8 cellular contexts compared by ENCODE assay signal in genomic region chr1:203593723-203594122, GRCh38. TPM values are rescaled to one million over a fixed set of nuclear protein-coding genes. Genes with fewer than 3 reads are reported as not detected.
DNase-seq lines count a peak whose midpoint lies in the region; ATAC-seq, FAIRE-seq and TF ChIP-seq lines count a peak whose summit lies in the region.

No MANE protein-coding gene starts in this region.

- no peaks in the 10 kb centered on the region for H3K27me3 Mint-ChIP-seq in activated T-helper 17 cell treated with anti-CD3 and anti-CD28 coated beads, Interleukin-2, amount 50 U/mL, for 72 hours
- H3K27me3 Mint-ChIP-seq in stimulated activated memory B cell treated with anti-CD40 and anti-IgM and Interleukin-4, amounts not matched to agents 10 μg/mL and 1 μg/mL and 100 μg/mL, for 72 hours: peaks cover 38% of the 10 kb centered on the region

- FAIRE-seq in GM12891 (lab: Jason Lieb, UNC) (no peak), RCC 7860 (lab: Jason Lieb, UNC) (no peak)

- peak overlapping the region; percentile 85 for H3K27ac Mint-ChIP-seq in activated T-helper 17 cell treated with anti-CD3 and anti-CD28 coated beads, Interleukin-2, amount 50 U/mL, for 72 hours
- no peak overlapping the region for H3K27ac Mint-ChIP-seq in stimulated activated memory B cell treated with anti-CD40 and anti-IgM and Interleukin-4, amounts not matched to agents 10 μg/mL and 1 μg/mL and 100 μg/mL, for 72 hours

- no peak overlapping the region for H3K4me3 Mint-ChIP-seq in activated T-helper 17 cell treated with anti-CD3 and anti-CD28 coated beads, Interleukin-2, amount 50 U/mL, for 72 hours
- H3K4me3 Mint-ChIP-seq in stimulated activated memory B cell treated with anti-CD40 and anti-IgM and Interleukin-4, amounts not matched to agents 10 μg/mL and 1 μg/mL and 100 μg/mL, for 72 hours: no peak overlapping the region

- peak; percentile 88 for ATAC-seq in activated T-helper 17 cell treated with anti-CD3 and anti-CD28 coated beads, Interleukin-2, amount 50 U/mL, for 72 hours (replicated peaks)
- ATAC-seq in left colon: peak; percentile 81
- ATAC-seq in stimulated activated memory B cell treated with anti-CD40 and anti-IgM and Interleukin-4, amounts not matched to agents 10 μg/mL and 1 μg/mL and 100 μg/mL, for 72 hours: peak; percentile 69

- intact Hi-C loops in left colon (cut with DNase I, micrococcal nuclease): no loop called here

- DNase-seq in GM12891 (ENCODE audit: insufficient read length, low spot score) (peak; percentile 31), RCC 7860 (ENCODE audit: low spot score) (peak; percentile 82), left colon (peak in 1 of 2 donors; percentile 70), NCI-H1694 treated with DMSO at 0.1 percent for 48 hours (lab: John Stamatoyannopoulos, UW) (no peak), NCI-H1417 (lab: John Stamatoyannopoulos, UW) (no peak), G401 (ENCODE audit: low spot score) (no peak)

- H3K9me3 Mint-ChIP-seq in activated T-helper 17 cell treated with anti-CD3 and anti-CD28 coated beads, Interleukin-2, amount 50 U/mL, for 72 hours: no peaks in the 10 kb centered on the region
- no peaks in the 10 kb centered on the region for H3K9me3 Mint-ChIP-seq in stimulated activated memory B cell treated with anti-CD40 and anti-IgM and Interleukin-4, amounts not matched to agents 10 μg/mL and 1 μg/mL and 100 μg/mL, for 72 hours

- peaks cover 16% of the 10 kb centered on the region for H3K4me1 Mint-ChIP-seq in activated T-helper 17 cell treated with anti-CD3 and anti-CD28 coated beads, Interleukin-2, amount 50 U/mL, for 72 hours
- no peaks in the 10 kb centered on the region for H3K4me1 Mint-ChIP-seq in stimulated activated memory B cell treated with anti-CD40 and anti-IgM and Interleukin-4, amounts not matched to agents 10 μg/mL and 1 μg/mL and 100 μg/mL, for 72 hours

- TF ChIP-seq POLR2A in GM12891 (IDR thresholded peaks at IDR 0.05; ENCODE audit: low read depth, low read length): no peak

- in situ Hi-C loops in G401 (cut with HindIII; ENCODE audit: low sequenced_read_pairs): loop anchor here (25.0 kb wide), 1 partner anchor 119 kb away; no protein-coding TSS in a partner anchor

- no peaks in the 10 kb centered on the region for H3K36me3 Mint-ChIP-seq in activated T-helper 17 cell treated with anti-CD3 and anti-CD28 coated beads, Interleukin-2, amount 50 U/mL, for 72 hours (ENCODE audit: low read depth)
- H3K36me3 Mint-ChIP-seq in stimulated activated memory B cell treated with anti-CD40 and anti-IgM and Interleukin-4, amounts not matched to agents 10 μg/mL and 1 μg/mL and 100 μg/mL, for 72 hours: no peaks in the 10 kb centered on the region

TF ChIP-seq in GM12891, 5 proteins besides CTCF, POLR2A, EP300 and RAD21:
- TF ChIP-seq POU2F2 (IDR thresholded peaks at IDR 0.05; ENCODE audit: low read depth, low read length) (no peak), TAF1 (IDR thresholded peaks at IDR 0.05; ENCODE audit: low read depth, low read length) (no peak), PAX5 (IDR thresholded peaks at IDR 0.05; ENCODE audit: insufficient read depth, low read length, severe bottlenecking) (no peak), POLR2AphosphoS5 (IDR thresholded peaks at IDR 0.05; ENCODE audit: low read depth, low read length) (no peak), SPI1 (IDR thresholded peaks at IDR 0.05; ENCODE audit: low read depth, low read length) (no peak)
TF ChIP-seq in GM12891: peak in this region for 0.

RNA-seq across cellular contexts. Expression of gene ATP2B4, which starts 32.9 kb away (rescaled TPM):
- polyA plus RNA-seq in GM12891 (2012; ENCODE audit: low read depth, missing spikeins): 3.6 TPM
- total RNA-seq in activated T-helper 17 cell treated with anti-CD3 and anti-CD28 coated beads, Interleukin-2, amount 50 U/mL, for 72 hours: 100 to 1,000 TPM; 101 TPM
- total RNA-seq in left colon: 10 to 100 TPM; 17.4 to 55.8 TPM
- total RNA-seq in G401 (2014; rRNA removed; shearing (Covaris generic)): 5.4 and 6.7 TPM in 2 replicates

Comparison
In these comparisons a context has a peak if more than half of its experiments do, and no peak if none do; other contexts are left out.
1. DNase-seq: peak in GM12891 (single experiment) and RCC 7860 (single experiment); none in NCI-H1694 treated with DMSO at 0.1 percent for 48 hours (single experiment), NCI-H1417 (0 of 3) and G401 (single experiment).
2. Peak in every context shown above with its lines, with median percentiles within 50 percentile points of each other: ATAC-seq.